ENCODE assay signal across 1 cellular context in the genomic region with DNA sequence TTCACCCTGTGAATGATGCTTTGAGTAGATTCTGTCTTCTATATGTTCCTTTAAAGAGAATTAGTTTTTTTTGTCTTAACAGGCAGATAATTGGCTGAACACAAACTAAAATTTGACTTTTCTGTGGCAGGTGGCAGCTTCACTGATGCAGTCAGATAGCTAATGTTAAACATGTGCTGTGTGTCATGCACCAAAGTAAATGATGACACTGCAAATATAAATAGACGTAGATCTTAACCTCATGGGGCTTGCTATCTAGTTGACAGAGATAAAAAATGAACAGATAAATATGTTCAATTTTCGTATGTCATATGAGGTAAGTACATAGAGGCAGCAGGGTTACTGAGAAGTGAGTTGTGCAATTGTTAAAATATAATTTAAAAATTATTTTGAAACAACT.
TF ChIP-seq lines count a peak whose summit lies in the region.

No MANE protein-coding gene starts in this region.

TF ChIP-seq in K562, 482 proteins besides CTCF, POLR2A, EP300 and RAD21 (continued from another document):
- TF ChIP-seq XRCC3 (IDR thresholded peaks at IDR 0.05): no peak
- no peak for TF ChIP-seq HDAC8 (tag; IDR thresholded peaks at IDR 0.05)
- no peak for TF ChIP-seq OTX1 (CRISPR knock-in tag; IDR thresholded peaks at IDR 0.05)
- TF ChIP-seq ZNF24 (IDR thresholded peaks at IDR 0.05): no peak
- TF ChIP-seq MAFG (tag; conservative IDR thresholded peaks at IDR 0.05): 0 out of 2 replicates have a peak, but pooled peaks have one; percentile 21
- TF ChIP-seq MAFK (IDR thresholded peaks at IDR 0.05; ENCODE audit: low read length): peak; percentile 56; the same call in 1 of the 2 replicates
- TF ChIP-seq KAT8 (IDR thresholded peaks at IDR 0.05; ENCODE audit: low read depth): no peak
- no peak for TF ChIP-seq ZNF778 (CRISPR knock-in tag; IDR thresholded peaks at IDR 0.05)
- TF ChIP-seq POLR3A (IDR thresholded peaks at IDR 0.05; ENCODE audit: borderline replicate concordance, extremely low read depth, insufficient read depth, insufficient read length): no peak
- TF ChIP-seq, protein P1, sequence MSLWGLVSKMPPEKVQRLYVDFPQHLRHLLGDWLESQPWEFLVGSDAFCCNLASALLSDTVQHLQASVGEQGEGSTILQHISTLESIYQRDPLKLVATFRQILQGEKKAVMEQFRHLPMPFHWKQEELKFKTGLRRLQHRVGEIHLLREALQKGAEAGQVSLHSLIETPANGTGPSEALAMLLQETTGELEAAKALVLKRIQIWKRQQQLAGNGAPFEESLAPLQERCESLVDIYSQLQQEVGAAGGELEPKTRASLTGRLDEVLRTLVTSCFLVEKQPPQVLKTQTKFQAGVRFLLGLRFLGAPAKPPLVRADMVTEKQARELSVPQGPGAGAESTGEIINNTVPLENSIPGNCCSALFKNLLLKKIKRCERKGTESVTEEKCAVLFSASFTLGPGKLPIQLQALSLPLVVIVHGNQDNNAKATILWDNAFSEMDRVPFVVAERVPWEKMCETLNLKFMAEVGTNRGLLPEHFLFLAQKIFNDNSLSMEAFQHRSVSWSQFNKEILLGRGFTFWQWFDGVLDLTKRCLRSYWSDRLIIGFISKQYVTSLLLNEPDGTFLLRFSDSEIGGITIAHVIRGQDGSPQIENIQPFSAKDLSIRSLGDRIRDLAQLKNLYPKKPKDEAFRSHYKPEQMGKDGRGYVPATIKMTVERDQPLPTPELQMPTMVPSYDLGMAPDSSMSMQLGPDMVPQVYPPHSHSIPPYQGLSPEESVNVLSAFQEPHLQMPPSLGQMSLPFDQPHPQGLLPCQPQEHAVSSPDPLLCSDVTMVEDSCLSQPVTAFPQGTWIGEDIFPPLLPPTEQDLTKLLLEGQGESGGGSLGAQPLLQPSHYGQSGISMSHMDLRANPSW (CRISPR knock-in tag; IDR thresholded peaks at IDR 0.05): no peak
- TF ChIP-seq SREBF2 (CRISPR knock-in tag; IDR thresholded peaks at IDR 0.05): no peak
- peak; percentile 48; the same call in 1 of the 2 replicates for TF ChIP-seq ZNF316 (IDR thresholded peaks at IDR 0.05)
- TF ChIP-seq, protein P2, sequence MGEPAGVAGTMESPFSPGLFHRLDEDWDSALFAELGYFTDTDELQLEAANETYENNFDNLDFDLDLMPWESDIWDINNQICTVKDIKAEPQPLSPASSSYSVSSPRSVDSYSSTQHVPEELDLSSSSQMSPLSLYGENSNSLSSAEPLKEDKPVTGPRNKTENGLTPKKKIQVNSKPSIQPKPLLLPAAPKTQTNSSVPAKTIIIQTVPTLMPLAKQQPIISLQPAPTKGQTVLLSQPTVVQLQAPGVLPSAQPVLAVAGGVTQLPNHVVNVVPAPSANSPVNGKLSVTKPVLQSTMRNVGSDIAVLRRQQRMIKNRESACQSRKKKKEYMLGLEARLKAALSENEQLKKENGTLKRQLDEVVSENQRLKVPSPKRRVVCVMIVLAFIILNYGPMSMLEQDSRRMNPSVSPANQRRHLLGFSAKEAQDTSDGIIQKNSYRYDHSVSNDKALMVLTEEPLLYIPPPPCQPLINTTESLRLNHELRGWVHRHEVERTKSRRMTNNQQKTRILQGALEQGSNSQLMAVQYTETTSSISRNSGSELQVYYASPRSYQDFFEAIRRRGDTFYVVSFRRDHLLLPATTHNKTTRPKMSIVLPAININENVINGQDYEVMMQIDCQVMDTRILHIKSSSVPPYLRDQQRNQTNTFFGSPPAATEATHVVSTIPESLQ (CRISPR knock-in tag; IDR thresholded peaks at IDR 0.05): no peak
